In the genomic region with DNA sequence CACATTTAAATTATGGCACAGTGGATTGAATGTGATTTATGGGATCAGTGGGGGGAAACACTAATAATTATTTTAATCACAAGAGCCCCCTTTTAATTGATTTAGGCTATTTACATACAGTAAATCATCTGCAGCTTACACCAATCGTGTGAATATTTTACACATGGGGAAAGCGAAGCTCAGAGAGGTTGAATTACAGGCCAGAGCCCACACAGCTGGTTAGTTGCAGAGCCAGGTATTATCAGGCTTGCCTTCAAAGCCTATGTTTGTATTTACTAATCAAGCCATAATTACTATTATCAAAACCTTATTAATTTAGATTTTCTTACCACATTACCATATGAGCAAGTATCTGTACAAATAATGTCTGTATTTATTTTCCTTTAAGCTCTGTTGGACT, we compare ENCODE assay signal across 10 cellular contexts. TPM values are rescaled to one million over a fixed set of nuclear protein-coding genes. Genes with fewer than 3 reads are reported as not detected.
DNase-seq lines count a peak whose midpoint lies in the region; ATAC-seq, FAIRE-seq and TF ChIP-seq lines count a peak whose summit lies in the region.
"Had no signal": no experiment of that assay in that cellular context is flagged by ENCODE, and none has a peak within 500 bp of the region (broad histone marks: within the 10 kb centered on the region; RNA-seq: fewer than 3 reads in every experiment).

No MANE protein-coding gene starts in this region.

- peaks cover 8% of the 10 kb centered on the region for H3K36me3 Mint-ChIP-seq in activated T-cell treated with anti-CD3 and anti-CD28 coated beads, Interleukin-2, amount 50 U/mL, for 4 hours (ENCODE audit: insufficient read depth)
- H3K36me3 Mint-ChIP-seq in activated naive CD8-positive, alpha-beta T cell treated with anti-CD3 and anti-CD28 coated beads, Interleukin-2, amount 10 ng/mL, durations not matched to agents 7 days and 5 days = peaks cover 8% of the 10 kb centered on the region

- DNase-seq in activated T-cell treated with anti-CD3 and anti-CD28 coated beads, Interleukin-2, amount 50 U/mL, for 4 hours = no peak
- DNase-seq in activated T-cell treated with anti-CD3 and anti-CD28 coated beads for 4 hours (no peak), HepG2 (ENCODE audit: low spot score) (no peak), tibial artery (no peak), NOMO-1 treated with DMSO at 0.1 percent for 48 hours (lab: John Stamatoyannopoulos, UW; ENCODE audit: unreplicated experiment) (no peak), KG1 (lab: John Stamatoyannopoulos, UW) (no peak)
- no peak for DNase-seq in activated naive CD8-positive, alpha-beta T cell treated with anti-CD3 and anti-CD28 coated beads, Interleukin-2, amount 10 ng/mL, durations not matched to agents 7 days and 5 days
- DNase-seq: GDM1, NCI-H446 had no signal

- TF ChIP-seq EP300 in HepG2 (IDR thresholded peaks at IDR 0.05; ENCODE audit: low read depth in 2 of 2, low read length in 2 of 2) = no peak
- TF ChIP-seq EP300 in HepG2 (CRISPR knock-in tag; IDR thresholded peaks at IDR 0.05; ENCODE audit: borderline replicate concordance) = no peak

- peaks cover 10% of the 10 kb centered on the region for H4K20me1 ChIP-seq in HepG2 (ENCODE audit: insufficient read depth, low read length)

- peak overlapping the region; percentile 79 to 93 (median 88) for H3K4me3 ChIP-seq in HepG2 (replicated peaks in 1 of 3; ENCODE audit: insufficient read depth in 1 of 3, low read depth in 2 of 3, low read length in 3 of 3)
- H3K4me3 ChIP-seq in tibial artery = peak overlapping the region; percentile 89 to 97

- no peak for TF ChIP-seq CTCF in HepG2 (CRISPR knock-in tag; IDR thresholded peaks at IDR 0.05)
- TF ChIP-seq CTCF in tibial artery (IDR thresholded peaks at IDR 0.05) = no peak

- H3K36me3 ChIP-seq in HepG2 (replicated peaks in 1 of 2; ENCODE audit: control insufficient read depth in 1 of 2, insufficient read depth in 2 of 2, low read length in 2 of 2) = no peaks in the 10 kb centered on the region
- H3K36me3 ChIP-seq in tibial artery = no peaks in the 10 kb centered on the region

- no peak for FAIRE-seq in HepG2 (lab: Jason Lieb, UNC)

- H3K4me1 ChIP-seq in HepG2 (ENCODE audit: insufficient read depth, low read length) (peaks cover 28% of the 10 kb centered on the region), tibial artery (peaks cover 0 to 44% (median 16%) of the 10 kb centered on the region in 4 donors)

- peak overlapping the region; percentile 97 for H3K4me3 Mint-ChIP-seq in activated T-cell treated with anti-CD3 and anti-CD28 coated beads, Interleukin-2, amount 50 U/mL, for 4 hours
- H3K4me3 Mint-ChIP-seq in activated naive CD8-positive, alpha-beta T cell treated with anti-CD3 and anti-CD28 coated beads, Interleukin-2, amount 10 ng/mL, durations not matched to agents 7 days and 5 days = peak overlapping the region; percentile 97

- H3K27me3 ChIP-seq in HepG2 (ENCODE audit: control insufficient read depth in 1 of 2, insufficient read depth in 2 of 2, low read length in 2 of 2) (no peaks in the 10 kb centered on the region; a peak in 1 of 5 replicates), tibial artery (no peaks in the 10 kb centered on the region)

- ATAC-seq in activated T-cell treated with anti-CD3 and anti-CD28 coated beads, Interleukin-2, amount 50 U/mL, for 4 hours = no peak
- ATAC-seq in activated naive CD8-positive, alpha-beta T cell treated with anti-CD3 and anti-CD28 coated beads, Interleukin-2, amount 10 ng/mL, durations not matched to agents 7 days and 5 days (ENCODE audit: low read depth) = no peak
- ATAC-seq in HepG2 (no peak), GM21367 (IDR thresholded peaks at IDR 0.05; ENCODE audit: unreplicated experiment) (no peak)

- H3K27ac ChIP-seq in HepG2 (ENCODE audit: extremely low read length, insufficient read depth, low read length) = peak overlapping the region; percentile 79
- peak overlapping the region; percentile 97 to 98 for H3K27ac ChIP-seq in tibial artery

- in situ Hi-C loops in HepG2 (cut with HindIII; ENCODE audit: extremely low pct_ligation_motif_present, low pct_unique_long_range_greater_than_20kb) = no loop called here

- H2AFZ ChIP-seq in HepG2 (ENCODE audit: low read length) = no peak overlapping the region

- peak overlapping the region; percentile 82 for H3K9ac ChIP-seq in HepG2 (ENCODE audit: insufficient read depth, low read depth, low read length)

- H3K27me3 Mint-ChIP-seq in activated T-cell treated with anti-CD3 and anti-CD28 coated beads, Interleukin-2, amount 50 U/mL, for 4 hours (ENCODE audit: low read depth) = no peaks in the 10 kb centered on the region
- H3K27me3 Mint-ChIP-seq in activated naive CD8-positive, alpha-beta T cell treated with anti-CD3 and anti-CD28 coated beads, Interleukin-2, amount 10 ng/mL, durations not matched to agents 7 days and 5 days = no peaks in the 10 kb centered on the region

- no TSS peak for BruUV-seq in HepG2 (replicated peaks; lab: Mats Ljungman, UMichigan)

- intact Hi-C loops in HepG2 (cut with micrococcal nuclease; ENCODE audit: unreplicated experiment) = loop anchor here (5.0 kb wide), 1 partner anchor 1191 kb away; no protein-coding TSS in a partner anchor
- intact Hi-C loops in tibial artery (cut with DNase I; ENCODE audit: low total_unique reads) = loop anchor here (5.0 kb wide), 1 partner anchor 791 kb away; no protein-coding TSS in a partner anchor

- no peak for TF ChIP-seq RAD21 in HepG2 (CRISPR knock-in tag; IDR thresholded peaks at IDR 0.05)

- H3K4me2 ChIP-seq in HepG2 (ENCODE audit: low read depth, low read length) = peak overlapping the region; percentile 87

- CTCF ChIA-PET in HepG2 (lab: Yijun Ruan, JAX; ENCODE audit: low intra/inter-chr PET ratio, low total read pairs) = no interaction called here

- POLR2A ChIA-PET in activated naive CD8-positive, alpha-beta T cell treated with anti-CD3 and anti-CD28 coated beads, Interleukin-2, amount 10 ng/mL, durations not matched to agents 7 days and 5 days (lab: Charles Lee) = no interaction called here
- POLR2A ChIA-PET in HepG2 (lab: Yijun Ruan, JAX) = interaction anchor here (1.0 kb wide), 1 partner anchor 19 kb away, joined by 3 read pairs; no protein-coding TSS in a partner anchor

- H3K9me3 Mint-ChIP-seq in activated T-cell treated with anti-CD3 and anti-CD28 coated beads, Interleukin-2, amount 50 U/mL, for 4 hours = no peaks in the 10 kb centered on the region
- H3K9me3 Mint-ChIP-seq in activated naive CD8-positive, alpha-beta T cell treated with anti-CD3 and anti-CD28 coated beads, Interleukin-2, amount 10 ng/mL, durations not matched to agents 7 days and 5 days = no peaks in the 10 kb centered on the region

- H3K27ac Mint-ChIP-seq in activated naive CD8-positive, alpha-beta T cell treated with anti-CD3 and anti-CD28 coated beads, Interleukin-2, amount 10 ng/mL, durations not matched to agents 7 days and 5 days = peak overlapping the region; percentile 99

- no peak for TF ChIP-seq POLR2A in HepG2 (IDR thresholded peaks at IDR 0.05; ENCODE audit: insufficient read depth in 1 of 2, low read depth in 2 of 2, low read length in 2 of 2)

- WGBS in HepG2 (ENCODE audit: low lambda C conversion rate) = 10% methylated on average over 2 of the region's 2 CpGs

- H3K4me1 Mint-ChIP-seq in activated T-cell treated with anti-CD3 and anti-CD28 coated beads, Interleukin-2, amount 50 U/mL, for 4 hours (ENCODE audit: low read depth) = peaks cover 36% of the 10 kb centered on the region
- peaks cover 28% of the 10 kb centered on the region for H3K4me1 Mint-ChIP-seq in activated naive CD8-positive, alpha-beta T cell treated with anti-CD3 and anti-CD28 coated beads, Interleukin-2, amount 10 ng/mL, durations not matched to agents 7 days and 5 days

- peaks cover 42% of the 10 kb centered on the region for H3K79me2 ChIP-seq in HepG2 (ENCODE audit: insufficient read depth, low read length)

- H3K9me3 ChIP-seq in HepG2 (ENCODE audit: low read length) (no peaks in the 10 kb centered on the region), tibial artery (no peaks in the 10 kb centered on the region)

RNA-seq across cellular contexts. Expression of gene SDCCAG8, which starts 0.7 kb away (rescaled TPM):
- total RNA-seq in activated T-cell treated with anti-CD3 and anti-CD28 coated beads, Interleukin-2, amount 50 U/mL, for 4 hours = 10 to 100 TPM in 2 of 3 donors, 1 to 10 TPM in 1; 8.2 to 14.4 (median 11.6) TPM
- total RNA-seq in activated naive CD8-positive, alpha-beta T cell treated with anti-CD3 and anti-CD28 coated beads, Interleukin-2, amount 10 ng/mL, durations not matched to agents 7 days and 5 days = 10 to 100 TPM; 27.3 to 32.7 TPM
- 9.5 and 10.1 TPM in 2 replicates for total RNA-seq in HepG2 (2016; rRNA removed; fragmentation: Illumina TruSeq; extraction: Trizol)
- 22.4 and 23.3 TPM in 2 replicates for total RNA-seq in HepG2 (2016; cell fraction: cytosol; rRNA removed; fragmentation: Illumina TruSeq; extraction: Trizol; ENCODE audit: low read depth)
- 9.6 and 10.2 TPM in 2 replicates for total RNA-seq in HepG2 (2016; cell fraction: insoluble cytoplasmic fraction; rRNA removed; fragmentation: Illumina TruSeq; extraction: Trizol)
- total RNA-seq in HepG2 (2016; cell fraction: membrane; rRNA removed; fragmentation: Illumina TruSeq; extraction: Trizol) = 9.4 and 13.3 TPM in 2 replicates
- total RNA-seq in HepG2 (2016; cell fraction: nucleus; rRNA removed; fragmentation: Illumina TruSeq; extraction: Trizol) = 14.5 and 14.9 TPM in 2 replicates
- 11.4 and 13.4 TPM in 2 replicates for polyA plus RNA-seq in HepG2 (2011; rRNA removed)
- 5.1 and 5.9 TPM in 2 replicates for polyA plus RNA-seq in HepG2 (2011; cell fraction: cytosol; rRNA removed)
- polyA plus RNA-seq in HepG2 (2011; cell fraction: nucleus; rRNA removed) = 10.1 and 12.4 TPM in 2 replicates
- 9.1 and 9.7 TPM in 2 replicates for polyA plus RNA-seq in HepG2 (2012)
- polyA plus RNA-seq in HepG2 (2016; cell fraction: cytosol; fragmentation: Illumina TruSeq; extraction: Trizol; ENCODE audit: low read depth) = 1.4 and 2.3 TPM in 2 replicates
- polyA plus RNA-seq in HepG2 (2016; cell fraction: insoluble cytoplasmic fraction; fragmentation: Illumina TruSeq; extraction: Trizol; ENCODE audit: low read depth) = 9.1 and 12.0 TPM in 2 replicates
- polyA plus RNA-seq in HepG2 (2016; cell fraction: membrane; fragmentation: Illumina TruSeq; extraction: Trizol; ENCODE audit: low read depth) = 1.9 and 2.2 TPM in 2 replicates
- 10.0 and 12.7 TPM in 2 replicates for polyA plus RNA-seq in HepG2 (2016; cell fraction: nucleus; fragmentation: Illumina TruSeq; extraction: Trizol; ENCODE audit: insufficient read depth, low read depth)
- 4.4 and 8.7 TPM in 2 replicates for polyA minus RNA-seq in HepG2 (2011; rRNA and poly(A)+ RNA removed; ENCODE audit: low replicate concordance)
- 5.3 and 6.1 TPM in 2 replicates for polyA minus RNA-seq in HepG2 (2011; cell fraction: cytosol; rRNA and poly(A)+ RNA removed)
- 22.0 and 40.3 TPM in 2 replicates for polyA minus RNA-seq in HepG2 (2011; cell fraction: nucleus; rRNA and poly(A)+ RNA removed)

RNA-seq across cellular contexts. Expression of gene CEP170, which starts 1.5 kb away (rescaled TPM):
- total RNA-seq in activated T-cell treated with anti-CD3 and anti-CD28 coated beads, Interleukin-2, amount 50 U/mL, for 4 hours = 10 to 100 TPM; 48.7 to 56.9 (median 54.9) TPM
- total RNA-seq in activated naive CD8-positive, alpha-beta T cell treated with anti-CD3 and anti-CD28 coated beads, Interleukin-2, amount 10 ng/mL, durations not matched to agents 7 days and 5 days = 10 to 100 TPM; 36.1 to 37.8 TPM
- total RNA-seq in HepG2 (2016; rRNA removed; fragmentation: Illumina TruSeq; extraction: Trizol) = 28.6 and 36.9 TPM in 2 replicates
- 4.7 and 5.9 TPM in 2 replicates for total RNA-seq in HepG2 (2016; cell fraction: cytosol; rRNA removed; fragmentation: Illumina TruSeq; extraction: Trizol; ENCODE audit: low read depth)
- total RNA-seq in HepG2 (2016; cell fraction: insoluble cytoplasmic fraction; rRNA removed; fragmentation: Illumina TruSeq; extraction: Trizol) = 29.1 and 30.1 TPM in 2 replicates
- total RNA-seq in HepG2 (2016; cell fraction: membrane; rRNA removed; fragmentation: Illumina TruSeq; extraction: Trizol) = 7.6 and 11.5 TPM in 2 replicates
- 56.5 and 62.3 TPM in 2 replicates for total RNA-seq in HepG2 (2016; cell fraction: nucleus; rRNA removed; fragmentation: Illumina TruSeq; extraction: Trizol)
- 18.5 and 23.0 TPM in 2 replicates for polyA plus RNA-seq in HepG2 (2011; rRNA removed)
- 9.8 and 12.5 TPM in 2 replicates for polyA plus RNA-seq in HepG2 (2011; cell fraction: cytosol; rRNA removed)
- 27.0 and 34.5 TPM in 2 replicates for polyA plus RNA-seq in HepG2 (2011; cell fraction: nucleus; rRNA removed)
- 11.6 and 15.1 TPM in 2 replicates for polyA plus RNA-seq in HepG2 (2012)
- polyA plus RNA-seq in HepG2 (2016; cell fraction: cytosol; fragmentation: Illumina TruSeq; extraction: Trizol; ENCODE audit: low read depth) = 1.2 TPM in 2 replicates
- polyA plus RNA-seq in HepG2 (2016; cell fraction: insoluble cytoplasmic fraction; fragmentation: Illumina TruSeq; extraction: Trizol; ENCODE audit: low read depth) = 26.8 and 28.6 TPM in 2 replicates
- polyA plus RNA-seq in HepG2 (2016; cell fraction: membrane; fragmentation: Illumina TruSeq; extraction: Trizol; ENCODE audit: low read depth) = 2.4 and 3.3 TPM in 2 replicates
- polyA plus RNA-seq in HepG2 (2016; cell fraction: nucleus; fragmentation: Illumina TruSeq; extraction: Trizol; ENCODE audit: insufficient read depth, low read depth) = 36.6 and 37.9 TPM in 2 replicates
- 42.9 and 55.3 TPM in 2 replicates for polyA minus RNA-seq in HepG2 (2011; rRNA and poly(A)+ RNA removed; ENCODE audit: low replicate concordance)
- 22.1 and 22.3 TPM in 2 replicates for polyA minus RNA-seq in HepG2 (2011; cell fraction: cytosol; rRNA and poly(A)+ RNA removed)
- 155 and 161 TPM in 2 replicates for polyA minus RNA-seq in HepG2 (2011; cell fraction: nucleus; rRNA and poly(A)+ RNA removed)
